11 cellular contexts compared by ENCODE assay signal in the genomic region with DNA sequence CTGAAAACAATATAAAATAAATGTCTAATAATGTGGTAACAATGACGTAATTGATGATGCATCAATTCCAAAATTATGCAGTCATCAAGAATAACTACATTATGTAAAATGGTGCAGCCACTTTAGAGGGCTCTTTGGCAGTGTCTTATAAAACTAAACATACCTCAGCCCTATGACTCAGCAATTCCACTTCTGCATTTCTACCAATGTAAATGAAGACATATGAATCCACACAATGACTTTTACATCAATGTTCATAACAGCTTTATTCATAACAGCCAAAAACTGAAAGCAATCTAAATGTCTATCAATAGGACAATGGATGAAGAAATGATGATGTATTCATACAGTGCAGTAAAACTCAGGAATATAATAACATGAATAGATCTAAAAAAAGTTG.
A peak's percentile ranks its signal among the peaks of the same experiment; 100 is the strongest.
DNase-seq lines count a peak whose midpoint lies in the region; ATAC-seq and TF ChIP-seq lines count a peak whose summit lies in the region.
"Had no signal": no experiment of that assay in that cellular context is flagged by ENCODE, and none has a peak within 500 bp of the region (broad histone marks: within the 10 kb centered on the region; RNA-seq: fewer than 3 reads in every experiment).

No MANE protein-coding gene starts in this region.

- no peaks in the 10 kb centered on the region for H3K36me3 ChIP-seq in BE2C
- H3K36me3 ChIP-seq in aorta (ENCODE audit: control insufficient read depth in 1 of 2, insufficient read depth in 2 of 2, low read length in 1 of 2) = no peaks in the 10 kb centered on the region

- H3K9me3 ChIP-seq in BE2C (no peaks in the 10 kb centered on the region), aorta (ENCODE audit: control insufficient read depth, low read length) (no peaks in the 10 kb centered on the region)

- CTCF ChIA-PET in activated CD8-positive, alpha-beta T cell treated with anti-CD3 and anti-CD28 coated beads, Interleukin-2, amount 10 ng/mL, durations not matched to agents 7 days and 5 days (lab: Charles Lee) = no interaction called here

- H3K4me3 ChIP-seq in BE2C (ENCODE audit: low read depth, low read length) (no peak overlapping the region), aorta (ENCODE audit: low read length in 2 of 2) (no peak overlapping the region)

- in situ Hi-C loops in Caki2 (cut with HindIII; ENCODE audit: low pct_unique_long_range_greater_than_20kb, low sequenced_read_pairs) = no loop called here

- ATAC-seq in HG02885 (IDR thresholded peaks at IDR 0.05; ENCODE audit: poor library complexity, unreplicated experiment) (peak; percentile 74), aorta (ENCODE audit: low FRiP score) (no peak)
- ATAC-seq in activated CD8-positive, alpha-beta T cell treated with anti-CD3 and anti-CD28 coated beads, Interleukin-2, amount 10 ng/mL, durations not matched to agents 7 days and 5 days = no peak

- no peaks in the 10 kb centered on the region for H3K27me3 Mint-ChIP-seq in activated naive CD8-positive, alpha-beta T cell treated with anti-CD3 and anti-CD28 coated beads for 36 hours
- H3K27me3 Mint-ChIP-seq in activated CD8-positive, alpha-beta T cell treated with anti-CD3 and anti-CD28 coated beads, Interleukin-2, amount 10 ng/mL, durations not matched to agents 7 days and 5 days (ENCODE audit: low read depth) = no peaks in the 10 kb centered on the region
- H3K27me3 Mint-ChIP-seq: central memory CD8-positive, alpha-beta T cell had no signal

- H3K27ac Mint-ChIP-seq in activated naive CD8-positive, alpha-beta T cell treated with anti-CD3 and anti-CD28 coated beads for 36 hours = no peak overlapping the region
- H3K27ac Mint-ChIP-seq in activated CD8-positive, alpha-beta T cell treated with anti-CD3 and anti-CD28 coated beads, Interleukin-2, amount 10 ng/mL, durations not matched to agents 7 days and 5 days = no peak overlapping the region
- H3K27ac Mint-ChIP-seq: H9 had no signal

- POLR2A ChIA-PET in activated CD8-positive, alpha-beta T cell treated with anti-CD3 and anti-CD28 coated beads, Interleukin-2, amount 10 ng/mL, durations not matched to agents 7 days and 5 days (lab: Charles Lee) = no interaction called here

- H3K36me3 Mint-ChIP-seq in activated naive CD8-positive, alpha-beta T cell treated with anti-CD3 and anti-CD28 coated beads for 36 hours = no peaks in the 10 kb centered on the region
- H3K36me3 Mint-ChIP-seq in activated CD8-positive, alpha-beta T cell treated with anti-CD3 and anti-CD28 coated beads, Interleukin-2, amount 10 ng/mL, durations not matched to agents 7 days and 5 days (ENCODE audit: low read depth) = no peaks in the 10 kb centered on the region

- H3K9me3 Mint-ChIP-seq in activated naive CD8-positive, alpha-beta T cell treated with anti-CD3 and anti-CD28 coated beads for 36 hours = no peaks in the 10 kb centered on the region
- no peaks in the 10 kb centered on the region for H3K9me3 Mint-ChIP-seq in activated CD8-positive, alpha-beta T cell treated with anti-CD3 and anti-CD28 coated beads, Interleukin-2, amount 10 ng/mL, durations not matched to agents 7 days and 5 days (ENCODE audit: insufficient read depth)
- H3K9me3 Mint-ChIP-seq: central memory CD8-positive, alpha-beta T cell; H9 had no signal

- H3K27ac ChIP-seq in epithelial cell of prostate = no peak overlapping the region
- no peak overlapping the region for H3K27ac ChIP-seq in aorta (ENCODE audit: low read depth in 1 of 2, low read length in 2 of 2)

- intact Hi-C loops in aorta (cut with DNase I) = no loop called here

- DNase-seq in Caki2 (ENCODE audit: low read depth) (peak; percentile 18), NOMO-1 treated with dmso at 0.1 percent for 144 hours (lab: John Stamatoyannopoulos, UW; ENCODE audit: unreplicated experiment) (peak; percentile 25), epithelial cell of prostate (ENCODE audit: low read depth, low spot score) (peak; percentile 2), BE2C (no peak), aorta (no peak)
- DNase-seq in activated naive CD8-positive, alpha-beta T cell treated with anti-CD3 and anti-CD28 coated beads for 36 hours = no peak
- DNase-seq in activated CD8-positive, alpha-beta T cell treated with anti-CD3 and anti-CD28 coated beads, Interleukin-2, amount 10 ng/mL, durations not matched to agents 7 days and 5 days = no peak
- DNase-seq: DND-41, H9 had no signal

- TF ChIP-seq CTCF in BE2C (IDR thresholded peaks at IDR 0.05; ENCODE audit: low read depth, low read length) = no peak

- 14 to 33% methylated on average over 1 of the region's 1 CpG for WGBS in aorta, 2 donors

- H3K4me1 Mint-ChIP-seq in activated naive CD8-positive, alpha-beta T cell treated with anti-CD3 and anti-CD28 coated beads for 36 hours = no peaks in the 10 kb centered on the region
- H3K4me1 Mint-ChIP-seq in activated CD8-positive, alpha-beta T cell treated with anti-CD3 and anti-CD28 coated beads, Interleukin-2, amount 10 ng/mL, durations not matched to agents 7 days and 5 days (ENCODE audit: low read depth) = no peaks in the 10 kb centered on the region
- H3K4me1 Mint-ChIP-seq: central memory CD8-positive, alpha-beta T cell had no signal

- H3K4me3 Mint-ChIP-seq in activated naive CD8-positive, alpha-beta T cell treated with anti-CD3 and anti-CD28 coated beads for 36 hours = no peak overlapping the region
- no peak overlapping the region for H3K4me3 Mint-ChIP-seq in activated CD8-positive, alpha-beta T cell treated with anti-CD3 and anti-CD28 coated beads, Interleukin-2, amount 10 ng/mL, durations not matched to agents 7 days and 5 days
- H3K4me3 Mint-ChIP-seq: central memory CD8-positive, alpha-beta T cell; H9 had no signal

- no peaks in the 10 kb centered on the region for H3K27me3 ChIP-seq in BE2C
- H3K27me3 ChIP-seq in aorta (ENCODE audit: control insufficient read depth in 1 of 2, insufficient read depth in 2 of 2, low read length in 1 of 2) = no peaks in the 10 kb centered on the region

- H3K4me1 ChIP-seq in BE2C (peaks cover 35% of the 10 kb centered on the region), aorta (ENCODE audit: control insufficient read depth in 1 of 2, insufficient read depth in 2 of 2, low read length in 2 of 2) (no peaks in the 10 kb centered on the region)

Comparison
In these comparisons a context has a peak if more than half of its experiments do, and no peak if none do; other contexts are left out.
1. DNase-seq: peak in Caki2 (single experiment), NOMO-1 treated with dmso at 0.1 percent for 144 hours (single experiment) and epithelial cell of prostate (single experiment); none in BE2C (single experiment), aorta (0 of 2), activated naive CD8-positive, alpha-beta T cell treated with anti-CD3 and anti-CD28 coated beads for 36 hours (single experiment) and activated CD8-positive, alpha-beta T cell treated with anti-CD3 and anti-CD28 coated beads, Interleukin-2, amount 10 ng/mL, durations not matched to agents 7 days and 5 days (single experiment).